ENCODE assay signal across 1 cellular context in the genomic region with DNA sequence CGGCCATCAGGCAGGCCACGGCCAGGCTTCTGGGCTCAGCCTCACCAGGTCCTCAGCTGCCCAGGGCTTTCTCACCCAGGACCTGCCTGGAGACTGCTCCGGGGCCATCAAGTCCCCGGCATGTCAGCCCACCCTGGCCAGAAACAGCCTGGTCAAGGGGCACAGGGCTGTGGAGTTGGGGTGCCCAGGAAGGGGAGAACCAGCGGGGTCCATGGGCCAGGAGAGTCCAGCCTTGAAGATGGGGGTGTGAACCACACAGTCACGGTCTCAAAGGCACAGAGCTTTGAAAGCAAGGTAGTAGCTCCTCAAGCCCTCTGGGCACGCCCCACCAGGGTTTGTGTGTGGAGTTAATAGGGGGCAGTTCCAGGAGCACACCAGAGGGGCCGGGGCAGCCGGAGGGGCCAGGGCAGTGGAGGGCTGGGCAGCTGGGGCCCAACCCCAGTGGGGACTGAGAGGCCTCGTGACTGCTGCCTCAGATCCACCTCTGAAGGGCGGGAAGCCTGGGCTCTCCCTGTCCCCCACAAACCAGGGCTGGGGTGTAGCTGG.
TF ChIP-seq lines count a peak whose summit lies in the region.

No MANE protein-coding gene starts in this region.

TF ChIP-seq in HepG2, 621 proteins besides CTCF, POLR2A, EP300 and RAD21:
- TF ChIP-seq GABPB1 (CRISPR knock-in tag; IDR thresholded peaks at IDR 0.05) (no peak), MED1 (CRISPR knock-in tag; IDR thresholded peaks at IDR 0.05) (no peak), SOX13 (IDR thresholded peaks at IDR 0.05) (no peak), SOX13 (CRISPR knock-in tag; conservative IDR thresholded peaks at IDR 0.05 in 1 of 2, IDR thresholded peaks at IDR 0.05 in 1 of 2) (no peak), ZFP91 (CRISPR knock-in tag; IDR thresholded peaks at IDR 0.05; ENCODE audit: borderline replicate concordance) (no peak), REL (CRISPR knock-in tag; conservative IDR thresholded peaks at IDR 0.05) (no peak), ZNF841 (CRISPR knock-in tag; IDR thresholded peaks at IDR 0.05; ENCODE audit: borderline replicate concordance) (no peak), DR1 (CRISPR knock-in tag; IDR thresholded peaks at IDR 0.05) (no peak), ZNF670 (CRISPR knock-in tag; IDR thresholded peaks at IDR 0.05; ENCODE audit: borderline replicate concordance) (no peak), ZNF318 (CRISPR knock-in tag; IDR thresholded peaks at IDR 0.05) (no peak), HNF4A (CRISPR knock-in tag; IDR thresholded peaks at IDR 0.05) (no peak)
- TF ChIP-seq, protein P1, sequence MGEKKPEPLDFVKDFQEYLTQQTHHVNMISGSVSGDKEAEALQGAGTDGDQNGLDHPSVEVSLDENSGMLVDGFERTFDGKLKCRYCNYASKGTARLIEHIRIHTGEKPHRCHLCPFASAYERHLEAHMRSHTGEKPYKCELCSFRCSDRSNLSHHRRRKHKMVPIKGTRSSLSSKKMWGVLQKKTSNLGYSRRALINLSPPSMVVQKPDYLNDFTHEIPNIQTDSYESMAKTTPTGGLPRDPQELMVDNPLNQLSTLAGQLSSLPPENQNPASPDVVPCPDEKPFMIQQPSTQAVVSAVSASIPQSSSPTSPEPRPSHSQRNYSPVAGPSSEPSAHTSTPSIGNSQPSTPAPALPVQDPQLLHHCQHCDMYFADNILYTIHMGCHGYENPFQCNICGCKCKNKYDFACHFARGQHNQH (CRISPR knock-in tag; IDR thresholded peaks at IDR 0.05), result no peak
